10 cellular contexts compared by ENCODE assay signal in the genomic region with DNA sequence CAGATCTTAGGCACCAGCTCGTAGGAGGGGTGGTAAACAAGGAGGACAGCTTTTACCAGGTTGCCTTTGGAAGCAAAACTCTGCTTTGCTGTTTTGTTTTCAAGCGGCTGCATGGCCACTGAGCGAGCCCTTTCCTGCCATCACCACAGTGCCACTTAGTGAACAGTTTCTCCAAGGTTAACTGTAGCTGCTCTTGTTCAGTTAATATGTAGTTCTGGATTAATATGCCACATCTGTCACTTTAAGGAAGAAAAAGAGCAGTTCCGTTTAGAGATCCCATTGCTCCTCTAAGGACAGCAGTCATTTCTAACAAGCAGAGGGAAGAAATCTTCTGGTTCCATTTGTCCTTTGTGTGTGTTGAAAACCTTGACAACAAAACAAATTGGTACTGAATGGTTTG. TPM values are rescaled to one million over a fixed set of nuclear protein-coding genes. Genes with fewer than 3 reads are reported as not detected.
DNase-seq lines count a peak whose midpoint lies in the region; ATAC-seq, FAIRE-seq and TF ChIP-seq lines count a peak whose summit lies in the region.
"Had no signal": no experiment of that assay in that cellular context is flagged by ENCODE, and none has a peak within 500 bp of the region (broad histone marks: within the 10 kb centered on the region; RNA-seq: fewer than 3 reads in every experiment).

No MANE protein-coding gene starts in this region.

- H3K27me3 Mint-ChIP-seq in osteocyte (ENCODE audit: unreplicated experiment) = no peaks in the 10 kb centered on the region
- H3K27me3 Mint-ChIP-seq: CD4-positive, alpha-beta T cell had no signal

- H3K4me3 ChIP-seq in AG10803 (ENCODE audit: low read length) = peak overlapping the region; percentile 26; the same call in 1 of the 2 replicates
- no peak overlapping the region for H3K4me3 ChIP-seq in RWPE2 (ENCODE audit: severe bottlenecking)

- peaks cover 5% of the 10 kb centered on the region for H3K9me3 Mint-ChIP-seq in osteocyte (ENCODE audit: unreplicated experiment)

- DNase-seq in AG10803 (ENCODE audit: low read depth) (no peak), RWPE2 (ENCODE audit: low spot score) (no peak), Right ventricle myocardium superior (no peak), osteocyte (ENCODE audit: extremely low spot score, unreplicated experiment) (no peak), dedifferentiated amniotic fluid mesenchymal stem cell (ENCODE audit: extremely low spot score) (no peak), RCC 7860 (ENCODE audit: low spot score) (no peak), NCI-H2227 treated with DMSO at 0.1 percent for 48 hours (lab: John Stamatoyannopoulos, UW) (no peak), posterior vena cava (ENCODE audit: low spot score) (no peak)
- DNase-seq: activated T-cell treated with anti-CD3 and anti-CD28 coated beads for 4 hours; CD4-positive, alpha-beta T cell had no signal

- H3K36me3 Mint-ChIP-seq in osteocyte (ENCODE audit: unreplicated experiment) = peaks cover 4% of the 10 kb centered on the region

- peak; percentile 36 for ATAC-seq in RWPE2 (ENCODE audit: low read depth)
- peak; percentile 57 for ATAC-seq in Right ventricle myocardium superior (ENCODE audit: poor library complexity)

- FAIRE-seq in RCC 7860 (lab: Jason Lieb, UNC) = no peak

- peak overlapping the region; percentile 40 for H3K4me3 Mint-ChIP-seq in osteocyte (ENCODE audit: unreplicated experiment)
- H3K4me3 Mint-ChIP-seq: CD4-positive, alpha-beta T cell had no signal

- H3K27ac Mint-ChIP-seq in osteocyte (ENCODE audit: unreplicated experiment) = peak overlapping the region; percentile 86
- H3K27ac Mint-ChIP-seq: CD4-positive, alpha-beta T cell had no signal

- H3K4me1 ChIP-seq in RWPE2 (ENCODE audit: insufficient read depth, poor library complexity, severe bottlenecking) = peaks cover 18% of the 10 kb centered on the region

- H3K4me1 Mint-ChIP-seq in osteocyte (ENCODE audit: unreplicated experiment) = peaks cover 48% of the 10 kb centered on the region

- TF ChIP-seq CTCF in AG10803 (conservative IDR thresholded peaks at IDR 0.05; ENCODE audit: low read length) (no peak), RWPE2 (IDR thresholded peaks at IDR 0.05; ENCODE audit: poor library complexity, severe bottlenecking) (no peak), osteocyte (IDR thresholded peaks at IDR 0.05) (no peak)

- H3K27ac ChIP-seq in RWPE2 (ENCODE audit: poor library complexity, severe bottlenecking) = peak overlapping the region; percentile 34

- H3K9me3 ChIP-seq in RWPE2 (ENCODE audit: severe bottlenecking) = peaks cover 32% of the 10 kb centered on the region

- intact Hi-C loops in Right ventricle myocardium superior (cut with DNase I) = loop anchor here (5.0 kb wide), 1 partner anchor 37 kb away; no protein-coding TSS in a partner anchor
- intact Hi-C loops in posterior vena cava (cut with DNase I) = no loop called here

- 0 out of 2 replicates have a peak, but pooled peaks cover 8% of the 10 kb centered on the region for H3K36me3 ChIP-seq in RWPE2 (ENCODE audit: low read depth)

- H3K27me3 ChIP-seq in RWPE2 (ENCODE audit: insufficient read depth, poor library complexity, severe bottlenecking) = no peaks in the 10 kb centered on the region

RNA-seq across cellular contexts. Expression of gene ABL1, which starts 10.4 kb away (rescaled TPM):
- total RNA-seq in Right ventricle myocardium superior (31.5 TPM), osteocyte (97.7 and 101 TPM in 2 replicates), posterior vena cava (10 to 100 TPM; 80.5 to 85.0 TPM)
